Comparison of ENCODE assay signal across 1 cellular context in genomic region chr7:45689011-45689796, GRCh38.
A peak's percentile ranks its signal among the peaks of the same experiment; 100 is the strongest.
TF ChIP-seq lines count a peak whose summit lies in the region.

No MANE protein-coding gene starts in this region.

TF ChIP-seq in SK-N-SH, 30 proteins besides CTCF, POLR2A, EP300 and RAD21 (continued from another document):
- peak; percentile 6; the same call in 1 of the 2 replicates for TF ChIP-seq PBX3 (IDR thresholded peaks at IDR 0.05)
- peak; percentile 73 for TF ChIP-seq TCF12 (IDR thresholded peaks at IDR 0.05)
- TF ChIP-seq, protein P1, sequence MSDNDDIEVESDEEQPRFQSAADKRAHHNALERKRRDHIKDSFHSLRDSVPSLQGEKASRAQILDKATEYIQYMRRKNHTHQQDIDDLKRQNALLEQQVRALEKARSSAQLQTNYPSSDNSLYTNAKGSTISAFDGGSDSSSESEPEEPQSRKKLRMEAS (IDR thresholded peaks at IDR 0.05; ENCODE audit: low read depth) = 0 out of 2 replicates have a peak, but pooled peaks have one; percentile 15
TF ChIP-seq in SK-N-SH: peak in this region for 4.
